ENCODE assay signal across 10 cellular contexts in genomic region chr18:66682855-66683322, GRCh38.
A peak's percentile ranks its signal among the peaks of the same experiment; 100 is the strongest.
DNase-seq lines count a peak whose midpoint lies in the region; ATAC-seq and TF ChIP-seq lines count a peak whose summit lies in the region.
"Had no signal": no experiment of that assay in that cellular context is flagged by ENCODE, and none has a peak within 500 bp of the region (broad histone marks: within the 10 kb centered on the region; RNA-seq: fewer than 3 reads in every experiment).

No MANE protein-coding gene starts in this region.

- H3K27me3 ChIP-seq in cardiac muscle cell, result no peaks in the 10 kb centered on the region

- H3K4me3 ChIP-seq in cardiac muscle cell, result no peak overlapping the region

- POLR2A ChIA-PET in WTC11 (lab: Charles Lee), result interaction anchor here (0.5 kb wide), 1 partner anchor 88 kb away, joined by 4 read pairs; no protein-coding TSS in a partner anchor

- peaks cover 44% of the 10 kb centered on the region for H3K36me3 Mint-ChIP-seq in WTC11

- ATAC-seq in WTC11 (peak; percentile 46; the same call in 1 of the 2 replicates), HG03095 (IDR thresholded peaks at IDR 0.05; ENCODE audit: unreplicated experiment) (no peak), HG02885 (IDR thresholded peaks at IDR 0.05; ENCODE audit: poor library complexity, unreplicated experiment) (no peak), HG03025 (IDR thresholded peaks at IDR 0.05; ENCODE audit: low FRiP score, unreplicated experiment) (no peak)

- DNase-seq in NCI-H1048 (lab: John Stamatoyannopoulos, UW) (peak; percentile 15), WTC11 (ENCODE audit: low spot score) (no peak), cardiac muscle cell (ENCODE audit: low read depth in 1 of 2, low spot score in 1 of 2) (peak; percentile 9 to 59), retina (peak; percentile 60), NCI-H1436 treated with DMSO at 0.1 percent for 48 hours (lab: John Stamatoyannopoulos, UW) (no peak)
- DNase-seq: DND-41 had no signal

- TF ChIP-seq CTCF in WTC11 (IDR thresholded peaks at IDR 0.05) (no peak), cardiac muscle cell (IDR thresholded peaks at IDR 0.05; ENCODE audit: low read depth, low read length) (no peak)

- H3K4me1 Mint-ChIP-seq in WTC11, result peaks cover 22% of the 10 kb centered on the region

- H3K4me1 ChIP-seq in cardiac muscle cell (ENCODE audit: low read depth), result peaks cover 8% of the 10 kb centered on the region

- H3K9me3 Mint-ChIP-seq in WTC11, result peaks cover 38% of the 10 kb centered on the region

- peak overlapping the region; percentile 54 for H3K27ac Mint-ChIP-seq in WTC11

- H3K27ac ChIP-seq in cardiac muscle cell, result no peak overlapping the region
- H3K27ac ChIP-seq: VCaP had no signal

- peaks cover 2% of the 10 kb centered on the region; the same call in 1 of the 2 replicates for H3K27me3 Mint-ChIP-seq in WTC11 (ENCODE audit: low read depth)

- no peak overlapping the region for H3K4me3 Mint-ChIP-seq in WTC11

- no peaks in the 10 kb centered on the region for H3K36me3 ChIP-seq in cardiac muscle cell

- H3K9me3 ChIP-seq in cardiac muscle cell (ENCODE audit: low read depth), result no peaks in the 10 kb centered on the region

- CTCF ChIA-PET in WTC11 (lab: Charles Lee), result no interaction called here

TF ChIP-seq in WTC11, 78 proteins besides CTCF, POLR2A, EP300 and RAD21:
- TF ChIP-seq FOXP4 (CRISPR knock-in tag; IDR thresholded peaks at IDR 0.05) (no peak), ZNF425 (CRISPR knock-in tag; conservative IDR thresholded peaks at IDR 0.05) (no peak), IRF1 (CRISPR knock-in tag; IDR thresholded peaks at IDR 0.05) (no peak), RELA (CRISPR knock-in tag; IDR thresholded peaks at IDR 0.05; ENCODE audit: borderline replicate concordance) (no peak), NR3C1 (CRISPR knock-in tag; conservative IDR thresholded peaks at IDR 0.05; ENCODE audit: low read depth) (no peak), ZNF416 (CRISPR knock-in tag; IDR thresholded peaks at IDR 0.05) (no peak), E2F4 (CRISPR knock-in tag; IDR thresholded peaks at IDR 0.05; ENCODE audit: borderline replicate concordance, low read depth) (no peak), ESRRA (CRISPR knock-in tag; IDR thresholded peaks at IDR 0.05; ENCODE audit: borderline replicate concordance) (no peak), ATF6 (CRISPR knock-in tag; IDR thresholded peaks at IDR 0.05) (no peak), TEAD1 (CRISPR knock-in tag; IDR thresholded peaks at IDR 0.05) (no peak), KAT7 (CRISPR knock-in tag; IDR thresholded peaks at IDR 0.05; ENCODE audit: borderline replicate concordance) (no peak), ELF4 (CRISPR knock-in tag; IDR thresholded peaks at IDR 0.05; ENCODE audit: low read depth) (no peak), ZBTB21 (CRISPR knock-in tag; IDR thresholded peaks at IDR 0.05; ENCODE audit: borderline replicate concordance) (no peak)

Comparison
In these comparisons a context has a peak if more than half of its experiments do, and no peak if none do; other contexts are left out.
1. DNase-seq: peak in NCI-H1048 (single experiment), cardiac muscle cell (2 of 2) and retina (single experiment); none in WTC11 (single experiment) and NCI-H1436 treated with DMSO at 0.1 percent for 48 hours (single experiment).